17 cellular contexts compared by ENCODE assay signal in the genomic region with DNA sequence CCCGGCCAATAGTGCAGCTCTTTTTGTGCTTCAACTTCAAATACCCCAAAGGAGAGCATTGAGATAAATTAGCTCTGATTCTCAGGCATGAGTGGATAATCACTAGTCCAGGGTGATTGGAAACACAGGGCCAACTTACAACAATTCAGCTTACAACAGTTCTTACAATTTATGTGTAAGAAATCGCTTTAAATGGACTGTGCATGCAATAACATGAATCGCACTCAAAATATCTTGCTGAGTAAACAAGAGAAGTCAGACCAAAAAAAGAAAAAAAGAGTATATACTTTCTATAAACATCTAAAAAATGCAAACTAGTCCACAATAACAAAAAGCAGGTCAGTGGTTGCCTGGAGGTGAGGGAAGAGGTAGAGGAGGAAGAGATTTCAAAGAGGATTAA.
"Had no signal": no experiment of that assay in that cellular context is flagged by ENCODE, and none has a peak within 500 bp of the region (broad histone marks: within the 10 kb centered on the region; RNA-seq: fewer than 3 reads in every experiment).

No MANE protein-coding gene starts in this region.

- H3K27ac Mint-ChIP-seq: dendritic cell treated with granulocyte-macrophage colony-stimulating factor and Interleukin-4, amounts not matched to agents 40 ng/mL and 50 ng/mL, for 4 days; effector memory CD8-positive, alpha-beta T cell; naive thymus-derived CD8-positive, alpha-beta T cell; type B pancreatic cell had no signal

- H3K4me3 ChIP-seq: esophagus muscularis mucosa, hepatocyte, mucosa of descending colon, psoas muscle, sigmoid colon, skin epidermis, thyroid gland had no signal

- H3K36me3 Mint-ChIP-seq: naive thymus-derived CD8-positive, alpha-beta T cell; type B pancreatic cell had no signal

- H3K27me3 Mint-ChIP-seq: dendritic cell treated with granulocyte-macrophage colony-stimulating factor and Interleukin-4, amounts not matched to agents 40 ng/mL and 50 ng/mL, for 4 days; effector memory CD8-positive, alpha-beta T cell; naive thymus-derived CD8-positive, alpha-beta T cell; type B pancreatic cell had no signal

- DNase-seq: effector memory CD8-positive, alpha-beta T cell; head of caudate nucleus; mammary epithelial cell; mucosa of descending colon; naive thymus-derived CD8-positive, alpha-beta T cell; psoas muscle; stimulated activated naive CD4-positive, alpha-beta T cell treated with Interleukin-2 at 50 U/mL for 16 hours; thyroid gland had no signal

- H3K4me3 Mint-ChIP-seq: dendritic cell treated with granulocyte-macrophage colony-stimulating factor and Interleukin-4, amounts not matched to agents 40 ng/mL and 50 ng/mL, for 4 days; effector memory CD8-positive, alpha-beta T cell; type B pancreatic cell had no signal

- H2AFZ ChIP-seq: hepatocyte had no signal

- ATAC-seq: effector memory CD8-positive, alpha-beta T cell; foreskin keratinocyte; mucosa of descending colon; naive thymus-derived CD8-positive, alpha-beta T cell; psoas muscle had no signal

- H3K4me1 Mint-ChIP-seq: naive thymus-derived CD8-positive, alpha-beta T cell had no signal

- H3K9me3 ChIP-seq: neutrophil, psoas muscle, sigmoid colon, thyroid gland had no signal

- H3K27me3 ChIP-seq: esophagus muscularis mucosa, foreskin keratinocyte, hepatocyte, neutrophil, sigmoid colon, thyroid gland had no signal

- H3K4me1 ChIP-seq: esophagus muscularis mucosa, foreskin keratinocyte, psoas muscle, sigmoid colon, thyroid gland had no signal

- H3K36me3 ChIP-seq: esophagus muscularis mucosa, neutrophil, sigmoid colon, thyroid gland had no signal

- H3K27ac ChIP-seq: epithelial cell of prostate, esophagus muscularis mucosa, foreskin keratinocyte, hepatocyte, neutrophil, psoas muscle, sigmoid colon, skin epidermis, thyroid gland had no signal

- H3K4me2 ChIP-seq: hepatocyte had no signal

- H3K9me3 Mint-ChIP-seq: type B pancreatic cell had no signal
